Comparison of ENCODE assay signal across 1 cellular context in genomic region chrX:16466640-16467432, GRCh38.
TF ChIP-seq lines count a peak whose summit lies in the region.

No MANE protein-coding gene starts in this region.

TF ChIP-seq in IMR-90, 13 proteins besides CTCF, POLR2A, EP300 and RAD21 (continued from another document):
- TF ChIP-seq USF2 (IDR thresholded peaks at IDR 0.05; ENCODE audit: low read depth, low read length) = no peak
- TF ChIP-seq CHD1 (IDR thresholded peaks at IDR 0.05; ENCODE audit: low read depth, low read length) = no peak
- no peak for TF ChIP-seq RFX5 (IDR thresholded peaks at IDR 0.05; ENCODE audit: low read depth, low read length)
- TF ChIP-seq RCOR1 (IDR thresholded peaks at IDR 0.05; ENCODE audit: insufficient replicate concordance, low read length) = no peak
